ENCODE assay signal across 24 cellular contexts in genomic region chr10:27625452-27626345, GRCh38.
DNase-seq lines count a peak whose midpoint lies in the region; ATAC-seq, FAIRE-seq and TF ChIP-seq lines count a peak whose summit lies in the region.
"Had no signal": no experiment of that assay in that cellular context is flagged by ENCODE, and none has a peak within 500 bp of the region (broad histone marks: within the 10 kb centered on the region; RNA-seq: fewer than 3 reads in every experiment).

No MANE protein-coding gene starts in this region.

- no peaks in the 10 kb centered on the region for H3K79me2 ChIP-seq in H1 (ENCODE audit: control insufficient read depth in 1 of 2, insufficient read depth in 2 of 2, low read length in 2 of 2)
- no peaks in the 10 kb centered on the region for H3K79me2 ChIP-seq in mesendoderm (ENCODE audit: control insufficient read depth, insufficient read depth, low read length)

- H3K14ac ChIP-seq in H1 (ENCODE audit: insufficient read length), result no peak overlapping the region

- H2BK5ac ChIP-seq in H1 (ENCODE audit: low read depth, low read length) (no peak overlapping the region), mesendoderm (ENCODE audit: low read length) (no peak overlapping the region)

- POLR2A ChIA-PET in H1 (lab: Charles Lee; ENCODE audit: partially characterized antibody), result no interaction called here

- peak; percentile 44 for DNase-seq in activated CD4-positive, alpha-beta T cell treated with anti-CD3 and anti-CD28 coated beads, Interleukin-2, amount 10 ng/mL, durations not matched to agents 24 days and 14 days
- DNase-seq in activated CD4-positive, alpha-beta T cell treated with anti-CD3 and anti-CD28 coated beads for 48 hours, result no peak
- peak in 1 of 2 experiments; percentile 54 for DNase-seq in H1 (ENCODE audit: low read depth in 1 of 2, low spot score in 2 of 2)
- peak; percentile 44 for DNase-seq in mesendoderm
- DNase-seq in thyroid gland, result no peak
- DNase-seq in midbrain (lab: John Stamatoyannopoulos, UW), result no peak
- DNase-seq in DMS79 treated with DMSO at 0.1 percent for 48 hours (lab: John Stamatoyannopoulos, UW), result no peak
- DNase-seq: activated CD4-positive, alpha-beta memory T cell treated with anti-CD3 and anti-CD28 coated beads for 36 hours; activated gamma-delta T cell treated with Interleukin-2 at 50 U/mL for 16 hours; activated T-cell treated with anti-CD3 and anti-CD28 coated beads for 4 hours; adrenal gland; Calu3; Karpas-422; NCI-H2029 treated with DMSO at 0.1 percent for 48 hours; NCI-H446; psoas muscle; spleen; stimulated activated CD4-positive, alpha-beta T cell treated with anti-CD3 and anti-CD28 coated beads, Interleukin-4, amount 100 ng/mL, for 24 hours; WERI-Rb-1 had no signal

- H3K79me1 ChIP-seq in H1 (ENCODE audit: low read depth, low read length), result no peaks in the 10 kb centered on the region
- no peaks in the 10 kb centered on the region for H3K79me1 ChIP-seq in mesendoderm (ENCODE audit: low read length)

- no peak overlapping the region for H2BK12ac ChIP-seq in H1 (ENCODE audit: low read depth, low read length)

- 0 out of 2 replicates have a peak overlapping the region, but pooled peaks have one; percentile 67 for H2AFZ ChIP-seq in H1 (ENCODE audit: low read length)

- no peaks in the 10 kb centered on the region for H3K23me2 ChIP-seq in H1 (ENCODE audit: low read depth, low read length)

- no peak overlapping the region for H4K8ac ChIP-seq in H1 (ENCODE audit: extremely low read depth, insufficient read depth, low read length)
- no peak overlapping the region for H4K8ac ChIP-seq in mesendoderm (ENCODE audit: low read depth, low read length)

- no peak overlapping the region for H3K27ac ChIP-seq in H1 (ENCODE audit: low read depth, low read length)
- H3K27ac ChIP-seq in mesendoderm (ENCODE audit: low read depth, low read length), result no peak overlapping the region
- no peak overlapping the region for H3K27ac ChIP-seq in thyroid gland
- H3K27ac ChIP-seq: adrenal gland, breast epithelium, coronary artery, psoas muscle, spleen, upper lobe of left lung, WERI-Rb-1 had no signal

- H3K9ac ChIP-seq in H1 (replicated peaks in 1 of 4; ENCODE audit: extremely low read depth in 1 of 4, low read depth in 3 of 4, low read length in 3 of 4), result no peak overlapping the region
- peak overlapping the region; percentile 17 for H3K9ac ChIP-seq in mesendoderm (ENCODE audit: low read length)

- H3K36me3 ChIP-seq in H1 (ENCODE audit: control insufficient read depth in 2 of 4, insufficient read depth in 4 of 4, low read length in 3 of 4) (no peaks in the 10 kb centered on the region), mesendoderm (ENCODE audit: control insufficient read depth, insufficient read depth, low read length) (no peaks in the 10 kb centered on the region), thyroid gland (no peaks in the 10 kb centered on the region)
- H3K36me3 ChIP-seq: adrenal gland, breast epithelium, spleen, upper lobe of left lung, WERI-Rb-1 had no signal

- no peaks in the 10 kb centered on the region for H3K27me3 ChIP-seq in H1 (replicated peaks in 1 of 4; ENCODE audit: control insufficient read depth in 3 of 4, extremely low read depth in 1 of 4, insufficient read depth in 3 of 4, low read length in 3 of 4)
- H3K27me3 ChIP-seq in mesendoderm (ENCODE audit: insufficient read depth, low read length, poor library complexity), result no peaks in the 10 kb centered on the region
- no peaks in the 10 kb centered on the region for H3K27me3 ChIP-seq in thyroid gland
- H3K27me3 ChIP-seq: breast epithelium, upper lobe of left lung had no signal

- H4K20me1 ChIP-seq in H1 (replicated peaks in 1 of 2; ENCODE audit: control insufficient read depth in 1 of 2, insufficient read depth in 2 of 2, low read length in 2 of 2), result no peaks in the 10 kb centered on the region

- peaks cover 19% of the 10 kb centered on the region for H3K27me3 Mint-ChIP-seq in activated CD4-positive, alpha-beta T cell treated with anti-CD3 and anti-CD28 coated beads, Interleukin-2, amount 10 ng/mL, durations not matched to agents 24 days and 14 days

- intact Hi-C loops in activated CD4-positive, alpha-beta T cell treated with anti-CD3 and anti-CD28 coated beads, Interleukin-2, amount 10 ng/mL, durations not matched to agents 24 days and 14 days (cut with micrococcal nuclease), result no loop called here
- intact Hi-C loops in thyroid gland (cut with DNase I), result no loop called here

- H3K9me3 ChIP-seq in H1 (ENCODE audit: insufficient read depth in 2 of 2, low read depth in 1 of 2, low read length in 1 of 2) (no peaks in the 10 kb centered on the region), thyroid gland (no peaks in the 10 kb centered on the region)
- H3K9me3 ChIP-seq: adrenal gland, breast epithelium, psoas muscle, spleen, upper lobe of left lung had no signal

- FAIRE-seq in H1 (lab: Jason Lieb, UNC), result no peak

- H2BK120ac ChIP-seq in H1 (replicated peaks; ENCODE audit: low read depth, low read length) (no peak overlapping the region), mesendoderm (ENCODE audit: low read depth, low read length) (no peak overlapping the region)

- TF ChIP-seq CTCF in H1 (IDR thresholded peaks at IDR 0.05; ENCODE audit: control extremely low read depth in 1 of 3, insufficient read depth in 1 of 3, low read depth in 1 of 3, low read length in 3 of 3) (no peak), thyroid gland (IDR thresholded peaks at IDR 0.05) (no peak)

- no peaks in the 10 kb centered on the region for H3K9me3 Mint-ChIP-seq in activated CD4-positive, alpha-beta T cell treated with anti-CD3 and anti-CD28 coated beads, Interleukin-2, amount 10 ng/mL, durations not matched to agents 24 days and 14 days
- H3K9me3 Mint-ChIP-seq: activated CD4-positive, alpha-beta memory T cell treated with anti-CD3 and anti-CD28 coated beads for 36 hours; stimulated activated naive CD8-positive, alpha-beta T cell treated with anti-CD3 and anti-CD28 coated beads, Interleukin-15, Interleukin-2, amounts not matched to agents 100 ng/mL and 50 ng/mL, for 24 hours had no signal

- H3K4me3 Mint-ChIP-seq in activated CD4-positive, alpha-beta T cell treated with anti-CD3 and anti-CD28 coated beads, Interleukin-2, amount 10 ng/mL, durations not matched to agents 24 days and 14 days, result no peak overlapping the region
- H3K4me3 Mint-ChIP-seq: activated CD4-positive, alpha-beta memory T cell treated with anti-CD3 and anti-CD28 coated beads for 36 hours; stimulated activated naive CD8-positive, alpha-beta T cell treated with anti-CD3 and anti-CD28 coated beads, Interleukin-15, Interleukin-2, amounts not matched to agents 100 ng/mL and 50 ng/mL, for 24 hours had no signal

- H3K4ac ChIP-seq in H1 (replicated peaks; ENCODE audit: insufficient read length, low read depth, low read length) (no peak overlapping the region), mesendoderm (ENCODE audit: low read depth, low read length) (no peak overlapping the region)

- H3K23ac ChIP-seq in H1 (ENCODE audit: insufficient read length) (no peak overlapping the region), mesendoderm (ENCODE audit: low read length) (no peak overlapping the region)

- H3K4me1 ChIP-seq in H1 (replicated peaks in 1 of 4; ENCODE audit: control insufficient read depth in 3 of 4, insufficient read depth in 4 of 4, low read length in 3 of 4) (peaks cover 2 to 8% (median 4%) of the 10 kb centered on the region in 4 experiments; a peak in 3 of 7 replicates), mesendoderm (ENCODE audit: control insufficient read depth, low read depth, low read length) (peaks cover 8% of the 10 kb centered on the region), thyroid gland (peaks cover 9 to 10% of the 10 kb centered on the region in 2 donors)
- H3K4me1 ChIP-seq: adrenal gland, breast epithelium, psoas muscle, spleen, upper lobe of left lung had no signal

- no peak for ATAC-seq in GM18867 (IDR thresholded peaks at IDR 0.05; ENCODE audit: unreplicated experiment)
- ATAC-seq: psoas muscle had no signal

- H2BK20ac ChIP-seq in H1 (ENCODE audit: low read length), result no peak overlapping the region

- TF ChIP-seq RAD21 in H1 (IDR thresholded peaks at IDR 0.05 in 1 of 2, conservative IDR thresholded peaks at IDR 0.05 in 1 of 2; ENCODE audit: low read depth in 2 of 2, low read length in 2 of 2), result no peak

- no peak overlapping the region for H4K5ac ChIP-seq in H1 (ENCODE audit: insufficient read length, low read depth, low read length)
- no peak overlapping the region for H4K5ac ChIP-seq in mesendoderm (ENCODE audit: low read length)

- peak overlapping the region; percentile 49 to 69 for H3K4me2 ChIP-seq in H1 (ENCODE audit: insufficient read depth in 1 of 2, low read depth in 2 of 2, low read length in 2 of 2)
- peak overlapping the region; percentile 15 for H3K4me2 ChIP-seq in mesendoderm (ENCODE audit: low read length)

- H2AK5ac ChIP-seq in H1 (ENCODE audit: low read depth, low read length) (no peak overlapping the region), mesendoderm (ENCODE audit: low read length) (no peak overlapping the region)

- no peak overlapping the region for H4K91ac ChIP-seq in H1 (replicated peaks; ENCODE audit: insufficient read length, low read length)

- no peaks in the 10 kb centered on the region for H3K36me3 Mint-ChIP-seq in activated CD4-positive, alpha-beta T cell treated with anti-CD3 and anti-CD28 coated beads, Interleukin-2, amount 10 ng/mL, durations not matched to agents 24 days and 14 days (ENCODE audit: low read depth)
- H3K36me3 Mint-ChIP-seq: activated CD4-positive, alpha-beta memory T cell treated with anti-CD3 and anti-CD28 coated beads for 36 hours had no signal

- H2BK15ac ChIP-seq in H1 (ENCODE audit: low read length) (no peak overlapping the region), mesendoderm (replicated peaks; ENCODE audit: low read depth) (no peak overlapping the region)

- H3K18ac ChIP-seq in H1 (ENCODE audit: extremely low read depth, low read length) (no peak overlapping the region), mesendoderm (ENCODE audit: low read length) (peak overlapping the region; percentile 56)

- no peaks in the 10 kb centered on the region for H3K4me1 Mint-ChIP-seq in activated CD4-positive, alpha-beta T cell treated with anti-CD3 and anti-CD28 coated beads, Interleukin-2, amount 10 ng/mL, durations not matched to agents 24 days and 14 days

- TF ChIP-seq POLR2A in H1 (IDR thresholded peaks at IDR 0.05; ENCODE audit: control extremely low read depth in 1 of 2, low read depth in 2 of 2, low read length in 2 of 2), result no peak
- TF ChIP-seq POLR2A in thyroid gland (IDR thresholded peaks at IDR 0.05), result no peak

- H3K4me3 ChIP-seq in H1 (ENCODE audit: extremely low read depth in 1 of 4, insufficient read depth in 2 of 4, low read depth in 3 of 4, low read length in 4 of 4) (peak overlapping the region in 1 of 4 experiments; percentile 38; a peak in 2 of 8 replicates), mesendoderm (ENCODE audit: low read length) (no peak overlapping the region), thyroid gland (replicated peaks in 1 of 3) (no peak overlapping the region)
- H3K4me3 ChIP-seq: adrenal gland, breast epithelium, coronary artery, psoas muscle, spleen, upper lobe of left lung had no signal

- TF ChIP-seq EP300 in H1 (IDR thresholded peaks at IDR 0.05; ENCODE audit: borderline replicate concordance in 1 of 2, low read depth in 2 of 2, low read length in 2 of 2), result no peak

- WGBS in H1 (ENCODE audit: extremely low coverage in 1 of 2, insufficient coverage in 1 of 2, insufficient read length in 1 of 2, insufficient replicate concordance in 2 of 2, low coverage in 1 of 2, low lambda C conversion rate in 2 of 2, missing lambda C conversion rate in 1 of 2), 2 experiments, result 69% methylated on average over 12 of the region's 12 CpGs; no CpG with 5 or more reads in 1 of the 2 experiments
- no CpG with 5 or more reads among the region's 12 CpGs for WGBS in mesendoderm (ENCODE audit: extremely low coverage, insufficient coverage, low lambda C conversion rate)
- 82 to 87% methylated on average over 12 of the region's 12 CpGs for WGBS in thyroid gland, 2 donors

- H3K56ac ChIP-seq in H1 (replicated peaks; ENCODE audit: insufficient read length, low read depth, low read length), result no peak overlapping the region
- peak overlapping the region; percentile 80 for H3K56ac ChIP-seq in mesendoderm (ENCODE audit: low read length)

- no peak overlapping the region for H3K27ac Mint-ChIP-seq in activated CD4-positive, alpha-beta T cell treated with anti-CD3 and anti-CD28 coated beads, Interleukin-2, amount 10 ng/mL, durations not matched to agents 24 days and 14 days
- H3K27ac Mint-ChIP-seq: activated CD4-positive, alpha-beta memory T cell treated with anti-CD3 and anti-CD28 coated beads for 36 hours; stimulated activated naive CD8-positive, alpha-beta T cell treated with anti-CD3 and anti-CD28 coated beads, Interleukin-15, Interleukin-2, amounts not matched to agents 100 ng/mL and 50 ng/mL, for 24 hours had no signal

- CTCF ChIA-PET in H1 (lab: Charles Lee; ENCODE audit: partially characterized antibody), result interaction anchor here (0.9 to 1.0 kb wide), 2 partner anchors 11 to 32 kb away, joined by 3 to 5 read pairs; no protein-coding TSS in a partner anchor

Comparison
In these comparisons a context has a peak if more than half of its experiments do, and no peak if none do; other contexts are left out.
1. DNase-seq: peak in activated CD4-positive, alpha-beta T cell treated with anti-CD3 and anti-CD28 coated beads, Interleukin-2, amount 10 ng/mL, durations not matched to agents 24 days and 14 days (single experiment) and mesendoderm (single experiment); none in activated CD4-positive, alpha-beta T cell treated with anti-CD3 and anti-CD28 coated beads for 48 hours (single experiment), thyroid gland (0 of 2), midbrain (single experiment) and DMS79 treated with DMSO at 0.1 percent for 48 hours (single experiment).